Comparison of ENCODE assay signal across 7 cellular contexts in genomic region chr2:85437488-85438290, GRCh38. TPM values are rescaled to one million over a fixed set of nuclear protein-coding genes. Genes with fewer than 3 reads are reported as not detected.
DNase-seq lines count a peak whose midpoint lies in the region; ATAC-seq and TF ChIP-seq lines count a peak whose summit lies in the region.

No MANE protein-coding gene starts in this region.

- H3K4me1 Mint-ChIP-seq in chondrocyte (ENCODE audit: low read depth): peaks cover 34% of the 10 kb centered on the region

- peak overlapping the region; percentile 95 for H3K27ac Mint-ChIP-seq in chondrocyte (ENCODE audit: unreplicated experiment)

- DNase-seq in NCI-H2107 treated with DMSO at 0.1 percent for 48 hours (lab: John Stamatoyannopoulos, UW; ENCODE audit: unreplicated experiment) (peak; percentile 52), chondrocyte (ENCODE audit: low spot score) (no peak), kidney tubule cell (ENCODE audit: low spot score) (peak; percentile 80)
- peak; percentile 85 for DNase-seq in activated CD4-positive, CD25-positive, alpha-beta regulatory T cell treated with anti-CD3 and anti-CD28 coated beads, Interleukin-2, amount 50 U/mL, for 72 hours
- DNase-seq in stimulated activated CD4-positive, alpha-beta T cell treated with anti-CD3 and anti-CD28 coated beads, Interleukin-1b, Interleukin-23, amount 100 ng/mL, for 4 hours (ENCODE audit: low read depth in 2 of 2): peak; percentile 45 to 67

- no peaks in the 10 kb centered on the region for H3K9me3 Mint-ChIP-seq in chondrocyte (ENCODE audit: low read depth)

- ATAC-seq in GM18511 (IDR thresholded peaks at IDR 0.05; ENCODE audit: unreplicated experiment): peak; percentile 89
- peak; percentile 64 for ATAC-seq in HG02840 (IDR thresholded peaks at IDR 0.05; ENCODE audit: low FRiP score, unreplicated experiment)

- no peaks in the 10 kb centered on the region for H3K36me3 Mint-ChIP-seq in chondrocyte (ENCODE audit: low read depth)

- no peak for TF ChIP-seq CTCF in chondrocyte (IDR thresholded peaks at IDR 0.05)

- H3K27me3 Mint-ChIP-seq in chondrocyte (ENCODE audit: low read depth): no peaks in the 10 kb centered on the region

- H3K4me3 Mint-ChIP-seq in chondrocyte (ENCODE audit: unreplicated experiment): peak overlapping the region; percentile 57

RNA-seq across cellular contexts. Expression of gene SH2D6, which starts 19.2 kb away (rescaled TPM):
- total RNA-seq in chondrocyte: 0.47 TPM in 1 of 3 replicates, not detected in the others

RNA-seq across cellular contexts. Expression of gene CAPG, which starts 27.5 kb away (rescaled TPM):
- 40.5 to 77.6 TPM (median 76.5 TPM) in 3 replicates for total RNA-seq in chondrocyte
